ENCODE assay signal across 1 cellular context in genomic region chr1:184035719-184036516, GRCh38.
TF ChIP-seq lines count a peak whose summit lies in the region.

No MANE protein-coding gene starts in this region.

TF ChIP-seq in K562, 482 proteins besides CTCF, POLR2A, EP300 and RAD21 (continued from another document):
- no peak for TF ChIP-seq ASH1L (IDR thresholded peaks at IDR 0.05; ENCODE audit: borderline replicate concordance, low read depth, partially characterized antibody)
- TF ChIP-seq TRIM25 (IDR thresholded peaks at IDR 0.05; ENCODE audit: borderline replicate concordance), result no peak
- TF ChIP-seq, protein P1, sequence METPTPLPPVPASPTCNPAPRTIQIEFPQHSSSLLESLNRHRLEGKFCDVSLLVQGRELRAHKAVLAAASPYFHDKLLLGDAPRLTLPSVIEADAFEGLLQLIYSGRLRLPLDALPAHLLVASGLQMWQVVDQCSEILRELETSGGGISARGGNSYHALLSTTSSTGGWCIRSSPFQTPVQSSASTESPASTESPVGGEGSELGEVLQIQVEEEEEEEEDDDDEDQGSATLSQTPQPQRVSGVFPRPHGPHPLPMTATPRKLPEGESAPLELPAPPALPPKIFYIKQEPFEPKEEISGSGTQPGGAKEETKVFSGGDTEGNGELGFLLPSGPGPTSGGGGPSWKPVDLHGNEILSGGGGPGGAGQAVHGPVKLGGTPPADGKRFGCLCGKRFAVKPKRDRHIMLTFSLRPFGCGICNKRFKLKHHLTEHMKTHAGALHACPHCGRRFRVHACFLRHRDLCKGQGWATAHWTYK (CRISPR knock-in tag; IDR thresholded peaks at IDR 0.05), result no peak
- TF ChIP-seq ZNF354B (CRISPR knock-in tag; IDR thresholded peaks at IDR 0.05), result no peak
- TF ChIP-seq MTA1 (IDR thresholded peaks at IDR 0.05; ENCODE audit: borderline replicate concordance), result peak; percentile 19; the same call in 1 of the 2 replicates
- TF ChIP-seq, protein P2, sequence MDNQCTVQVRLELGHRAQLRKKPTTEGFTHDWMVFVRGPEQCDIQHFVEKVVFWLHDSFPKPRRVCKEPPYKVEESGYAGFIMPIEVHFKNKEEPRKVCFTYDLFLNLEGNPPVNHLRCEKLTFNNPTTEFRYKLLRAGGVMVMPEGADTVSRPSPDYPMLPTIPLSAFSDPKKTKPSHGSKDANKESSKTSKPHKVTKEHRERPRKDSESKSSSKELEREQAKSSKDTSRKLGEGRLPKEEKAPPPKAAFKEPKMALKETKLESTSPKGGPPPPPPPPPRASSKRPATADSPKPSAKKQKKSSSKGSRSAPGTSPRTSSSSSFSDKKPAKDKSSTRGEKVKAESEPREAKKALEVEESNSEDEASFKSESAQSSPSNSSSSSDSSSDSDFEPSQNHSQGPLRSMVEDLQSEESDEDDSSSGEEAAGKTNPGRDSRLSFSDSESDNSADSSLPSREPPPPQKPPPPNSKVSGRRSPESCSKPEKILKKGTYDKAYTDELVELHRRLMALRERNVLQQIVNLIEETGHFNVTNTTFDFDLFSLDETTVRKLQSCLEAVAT (IDR thresholded peaks at IDR 0.05), result 0 out of 4 replicates have a peak, but pooled peaks of 1 of the 2 experiments have one; percentile 13
- TF ChIP-seq HDAC2 (IDR thresholded peaks at IDR 0.05), result 0 out of 2 replicates have a peak, but pooled peaks have one; percentile 18
- TF ChIP-seq ZNF583 (CRISPR knock-in tag; IDR thresholded peaks at IDR 0.05), result 0 out of 2 replicates have a peak, but pooled peaks have one; percentile 26
- TF ChIP-seq, protein P3, sequence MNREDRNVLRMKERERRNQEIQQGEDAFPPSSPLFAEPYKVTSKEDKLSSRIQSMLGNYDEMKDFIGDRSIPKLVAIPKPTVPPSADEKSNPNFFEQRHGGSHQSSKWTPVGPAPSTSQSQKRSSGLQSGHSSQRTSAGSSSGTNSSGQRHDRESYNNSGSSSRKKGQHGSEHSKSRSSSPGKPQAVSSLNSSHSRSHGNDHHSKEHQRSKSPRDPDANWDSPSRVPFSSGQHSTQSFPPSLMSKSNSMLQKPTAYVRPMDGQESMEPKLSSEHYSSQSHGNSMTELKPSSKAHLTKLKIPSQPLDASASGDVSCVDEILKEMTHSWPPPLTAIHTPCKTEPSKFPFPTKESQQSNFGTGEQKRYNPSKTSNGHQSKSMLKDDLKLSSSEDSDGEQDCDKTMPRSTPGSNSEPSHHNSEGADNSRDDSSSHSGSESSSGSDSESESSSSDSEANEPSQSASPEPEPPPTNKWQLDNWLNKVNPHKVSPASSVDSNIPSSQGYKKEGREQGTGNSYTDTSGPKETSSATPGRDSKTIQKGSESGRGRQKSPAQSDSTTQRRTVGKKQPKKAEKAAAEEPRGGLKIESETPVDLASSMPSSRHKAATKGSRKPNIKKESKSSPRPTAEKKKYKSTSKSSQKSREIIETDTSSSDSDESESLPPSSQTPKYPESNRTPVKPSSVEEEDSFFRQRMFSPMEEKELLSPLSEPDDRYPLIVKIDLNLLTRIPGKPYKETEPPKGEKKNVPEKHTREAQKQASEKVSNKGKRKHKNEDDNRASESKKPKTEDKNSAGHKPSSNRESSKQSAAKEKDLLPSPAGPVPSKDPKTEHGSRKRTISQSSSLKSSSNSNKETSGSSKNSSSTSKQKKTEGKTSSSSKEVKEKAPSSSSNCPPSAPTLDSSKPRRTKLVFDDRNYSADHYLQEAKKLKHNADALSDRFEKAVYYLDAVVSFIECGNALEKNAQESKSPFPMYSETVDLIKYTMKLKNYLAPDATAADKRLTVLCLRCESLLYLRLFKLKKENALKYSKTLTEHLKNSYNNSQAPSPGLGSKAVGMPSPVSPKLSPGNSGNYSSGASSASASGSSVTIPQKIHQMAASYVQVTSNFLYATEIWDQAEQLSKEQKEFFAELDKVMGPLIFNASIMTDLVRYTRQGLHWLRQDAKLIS (CRISPR knock-in tag; IDR thresholded peaks at IDR 0.05), result peak; percentile 11
- TF ChIP-seq SMAD4 (CRISPR knock-in tag; conservative IDR thresholded peaks at IDR 0.05), result peak; percentile 68
- 0 out of 2 replicates have a peak, but pooled peaks have one; percentile 6 for TF ChIP-seq JUN (IDR thresholded peaks at IDR 0.05; ENCODE audit: borderline replicate concordance, low read depth, low read length)
- TF ChIP-seq JUN (CRISPR knock-in tag; IDR thresholded peaks at IDR 0.05; ENCODE audit: borderline replicate concordance), result peak; percentile 72; the same call in 1 of the 2 replicates
- TF ChIP-seq CBFA2T3 (IDR thresholded peaks at IDR 0.05), result peak; percentile 34
- peak; percentile 62; the same call in 1 of the 2 replicates for TF ChIP-seq E2F5 (CRISPR knock-in tag; IDR thresholded peaks at IDR 0.05)
- TF ChIP-seq MXI1 (IDR thresholded peaks at IDR 0.05; ENCODE audit: low read depth, low read length), result no peak
- TF ChIP-seq, protein P4, sequence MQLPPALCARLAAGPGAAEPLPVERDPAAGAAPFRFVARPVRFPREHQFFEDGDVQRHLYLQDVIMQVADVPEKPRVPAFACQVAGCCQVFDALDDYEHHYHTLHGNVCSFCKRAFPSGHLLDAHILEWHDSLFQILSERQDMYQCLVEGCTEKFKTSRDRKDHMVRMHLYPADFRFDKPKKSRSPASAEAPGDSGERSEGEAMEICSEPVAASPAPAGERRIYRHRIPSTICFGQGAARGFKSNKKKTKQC (CRISPR knock-in tag; IDR thresholded peaks at IDR 0.05), result peak; percentile 52; the same call in 1 of the 2 replicates
- 0 out of 2 replicates have a peak, but pooled peaks have one; percentile 17 for TF ChIP-seq RNF2 (IDR thresholded peaks at IDR 0.05)
- no peak for TF ChIP-seq ZNF766 (CRISPR knock-in tag; conservative IDR thresholded peaks at IDR 0.05)
- TF ChIP-seq PRMT5 (CRISPR knock-in tag; IDR thresholded peaks at IDR 0.05), result no peak
- TF ChIP-seq CREM (IDR thresholded peaks at IDR 0.05; ENCODE audit: low read depth), result 0 out of 2 replicates have a peak, but pooled peaks have one; percentile 2
- TF ChIP-seq NR3C1 (CRISPR knock-in tag; IDR thresholded peaks at IDR 0.05), result no peak
TF ChIP-seq in K562: peak in this region for 60.
